ENCODE assay signal across 17 cellular contexts in genomic region chr3:123732447-123732846, GRCh38.
DNase-seq lines count a peak whose midpoint lies in the region; ATAC-seq and TF ChIP-seq lines count a peak whose summit lies in the region.
"Had no signal": no experiment of that assay in that cellular context is flagged by ENCODE, and none has a peak within 500 bp of the region (broad histone marks: within the 10 kb centered on the region; RNA-seq: fewer than 3 reads in every experiment).

No MANE protein-coding gene starts in this region.

- peaks cover 4% of the 10 kb centered on the region for H3K27me3 Mint-ChIP-seq in glutamatergic neuron (ENCODE audit: unreplicated experiment)

- no peaks in the 10 kb centered on the region for H3K36me3 ChIP-seq in skeletal muscle satellite cell (ENCODE audit: insufficient read depth, low read length)
- H3K36me3 ChIP-seq: colonic mucosa, suprapubic skin had no signal

- DNase-seq in activated CD4-positive, alpha-beta T cell treated with anti-CD3 and anti-CD28 coated beads for 48 hours = peak; percentile 17
- no peak for DNase-seq in activated CD4-positive, alpha-beta T cell treated with anti-CD3 and anti-CD28 coated beads, Interleukin-2, amount 50 U/mL, for 48 hours
- DNase-seq in NCI-H2196 treated with DMSO at 0.1 percent for 48 hours (lab: John Stamatoyannopoulos, UW; ENCODE audit: unreplicated experiment) = peak; percentile 43
- peak; percentile 90 for DNase-seq in epithelial cell of prostate (ENCODE audit: low read depth, low spot score)
- DNase-seq in retina = no peak
- DNase-seq in glutamatergic neuron = no peak
- DNase-seq: activated effector memory CD4-positive, alpha-beta T cell treated with Interleukin-2 at 50 U/mL for 16 hours; colonic mucosa; head of caudate nucleus; mesendoderm; NCI-H187 treated with DMSO at 0.1 percent for 48 hours; RPMI8226 had no signal

- peaks cover 5% of the 10 kb centered on the region for H3K36me3 Mint-ChIP-seq in glutamatergic neuron (ENCODE audit: unreplicated experiment)
- H3K36me3 Mint-ChIP-seq: IgD-negative memory B cell had no signal

- H3K4me2 ChIP-seq in skeletal muscle satellite cell (ENCODE audit: low read length) = peak overlapping the region; percentile 40

- H3K4me1 ChIP-seq in skeletal muscle satellite cell (ENCODE audit: control insufficient read depth, insufficient read depth, low read length) = peaks cover 47% of the 10 kb centered on the region
- H3K4me1 ChIP-seq: colonic mucosa, suprapubic skin had no signal

- peaks cover 2% of the 10 kb centered on the region for H3K4me1 Mint-ChIP-seq in glutamatergic neuron (ENCODE audit: low read depth, unreplicated experiment)

- H3K4me3 Mint-ChIP-seq in glutamatergic neuron (ENCODE audit: unreplicated experiment) = no peak overlapping the region
- H3K4me3 Mint-ChIP-seq: IgD-negative memory B cell had no signal

- no peak for TF ChIP-seq CTCF in glutamatergic neuron (IDR thresholded peaks at IDR 0.05; ENCODE audit: partially characterized antibody, unreplicated experiment)

- H3K27ac ChIP-seq in epithelial cell of prostate = peak overlapping the region; percentile 16
- H3K27ac ChIP-seq: colonic mucosa, suprapubic skin, VCaP had no signal

- H3K27me3 ChIP-seq in skeletal muscle satellite cell (ENCODE audit: control insufficient read depth, insufficient read depth, low read length) = no peaks in the 10 kb centered on the region
- H3K27me3 ChIP-seq: colonic mucosa, suprapubic skin had no signal

- H3K4me3 ChIP-seq in skeletal muscle satellite cell (ENCODE audit: low read length) = no peak overlapping the region
- H3K4me3 ChIP-seq: colonic mucosa, suprapubic skin had no signal

- no peak for ATAC-seq in GM21737 (IDR thresholded peaks at IDR 0.05; ENCODE audit: unreplicated experiment)

- H3K9me3 ChIP-seq in skeletal muscle satellite cell (replicated peaks; ENCODE audit: low read length) = no peaks in the 10 kb centered on the region
- H3K9me3 ChIP-seq: colonic mucosa, suprapubic skin had no signal

- H3K9ac ChIP-seq in skeletal muscle satellite cell (ENCODE audit: low read depth, low read length) = no peak overlapping the region

- no peaks in the 10 kb centered on the region for H3K9me3 Mint-ChIP-seq in glutamatergic neuron (ENCODE audit: unreplicated experiment)
- H3K9me3 Mint-ChIP-seq: IgD-negative memory B cell had no signal

- no peak overlapping the region for H3K27ac Mint-ChIP-seq in glutamatergic neuron (ENCODE audit: unreplicated experiment)
- H3K27ac Mint-ChIP-seq: IgD-negative memory B cell had no signal

Comparison
In these comparisons a context has a peak if more than half of its experiments do, and no peak if none do; other contexts are left out.
1. DNase-seq: peak in activated CD4-positive, alpha-beta T cell treated with anti-CD3 and anti-CD28 coated beads for 48 hours (single experiment), NCI-H2196 treated with DMSO at 0.1 percent for 48 hours (single experiment) and epithelial cell of prostate (single experiment); none in activated CD4-positive, alpha-beta T cell treated with anti-CD3 and anti-CD28 coated beads, Interleukin-2, amount 50 U/mL, for 48 hours (0 of 2), retina (single experiment) and glutamatergic neuron (single experiment).